In the genomic region with DNA sequence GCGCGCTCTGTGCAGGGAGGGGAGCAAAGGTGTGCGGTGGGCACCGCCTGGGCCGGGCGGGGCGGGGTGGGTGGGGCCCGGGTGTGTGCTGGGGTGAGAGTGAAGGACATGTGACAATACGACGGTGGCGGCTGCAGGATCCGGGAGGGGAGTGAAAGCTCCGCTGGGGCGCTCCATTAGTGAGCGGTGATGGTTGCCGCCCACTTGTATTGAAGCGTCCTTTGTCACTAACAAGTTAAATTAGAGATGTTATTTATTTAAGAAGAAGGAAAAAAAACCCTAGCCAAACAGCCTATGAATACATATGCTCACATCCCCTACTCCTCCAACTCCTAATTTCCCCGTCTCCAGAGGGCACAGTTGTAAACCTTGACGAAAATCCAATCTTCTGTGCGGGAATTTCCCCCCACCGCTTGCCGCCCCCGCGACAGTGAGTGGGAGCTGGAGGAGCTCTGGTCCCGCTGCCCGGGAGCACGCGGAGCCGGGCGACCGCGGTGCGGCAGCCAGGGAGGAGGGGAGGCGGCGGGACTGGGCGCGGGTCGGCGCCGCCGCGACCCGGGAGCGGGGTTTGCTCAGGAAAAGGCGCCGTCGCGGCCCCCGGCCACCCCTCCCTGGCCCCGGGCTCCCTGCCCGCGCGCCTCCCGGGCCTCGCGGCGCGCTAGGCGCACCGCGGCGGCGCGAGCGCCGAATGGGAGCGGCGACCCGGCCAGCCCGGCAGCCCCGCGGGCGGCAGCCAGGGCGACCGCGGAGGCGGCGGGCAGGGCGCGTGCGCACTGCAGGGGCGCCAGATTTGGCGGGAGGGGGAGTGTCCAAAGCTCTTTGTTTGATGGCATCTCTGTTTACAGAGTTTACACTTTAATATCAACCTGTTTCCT, we compare ENCODE assay signal across 8 cellular contexts. TPM values are rescaled to one million over a fixed set of nuclear protein-coding genes. Genes with fewer than 3 reads are reported as not detected.
A peak's percentile ranks its signal among the peaks of the same experiment; 100 is the strongest.
DNase-seq lines count a peak whose midpoint lies in the region; ATAC-seq, FAIRE-seq and TF ChIP-seq lines count a peak whose summit lies in the region.

TSS of gene MYB (plus strand) at position 851 of the 875 bp plus-strand sequence. CDS start 206 bp downstream, outside the sequence.

- intact Hi-C loops in left ventricle myocardium inferior (cut with micrococcal nuclease) (no loop called here), sciatic nerve (cut with DNase I) (no loop called here)

- H3K36me3 ChIP-seq in left ventricle myocardium inferior = no peaks in the 10 kb centered on the region

- peak; percentile 85 for TF ChIP-seq POLR2A in GM12892 (IDR thresholded peaks at IDR 0.05; ENCODE audit: low read depth, low read length)

- peaks cover 35% of the 10 kb centered on the region for H3K4me1 ChIP-seq in left ventricle myocardium inferior

- ATAC-seq in HG02763 (IDR thresholded peaks at IDR 0.05; ENCODE audit: unreplicated experiment) (peak; percentile 37), sciatic nerve (peak; percentile 66)

- H3K4me3 ChIP-seq in left ventricle myocardium inferior = peak within 1 kb of the TSS; percentile 72

- peaks cover 43% of the 10 kb centered on the region for H3K27me3 ChIP-seq in left ventricle myocardium inferior (ENCODE audit: low read depth)

- DNase-seq in GM12892 (ENCODE audit: insufficient read length) = peak; percentile 55
- DNase-seq in NCI-H128 (lab: John Stamatoyannopoulos, UW; ENCODE audit: unreplicated experiment) = peak; percentile 37
- DNase-seq in SKM-1 treated with dmso at 0.1 percent for 144 hours (lab: John Stamatoyannopoulos, UW; ENCODE audit: unreplicated experiment) = peak; percentile 83
- DNase-seq in activated naive CD4-positive, alpha-beta T cell treated with anti-CD3 and anti-CD28 coated beads, Interleukin-2, amount 50 U/mL, for 16 hours = peak; percentile 77
- peak; percentile 34 for DNase-seq in left ventricle myocardium inferior
- peak; percentile 65 for DNase-seq in sciatic nerve (ENCODE audit: low spot score)
- no peak for DNase-seq in foreskin melanocyte

- H3K9me3 ChIP-seq in left ventricle myocardium inferior (replicated peaks) = peaks cover 4% of the 10 kb centered on the region

- peak; percentile 91 for FAIRE-seq in GM12892 (lab: Jason Lieb, UNC)

- no peak within 1 kb of the TSS for H3K27ac ChIP-seq in left ventricle myocardium inferior (replicated peaks)

- peak; percentile 34 for TF ChIP-seq CTCF in left ventricle myocardium inferior (IDR thresholded peaks at IDR 0.05; ENCODE audit: borderline replicate concordance)

RNA-seq across cellular contexts. Expression of gene MYB, which starts in this region (rescaled TPM):
- 34.5 TPM for polyA plus RNA-seq in GM12892 (2012; ENCODE audit: missing spikeins)
- total RNA-seq in left ventricle myocardium inferior (0.08 TPM), sciatic nerve (0.22 TPM)

Comparison
In these comparisons a context has a peak if more than half of its experiments do, and no peak if none do; other contexts are left out.
1. Peak in DNase-seq and H3K4me3 ChIP-seq in left ventricle myocardium inferior; RNA of the gene not detected or under 1 TPM.
2. Peak in DNase-seq and ATAC-seq in sciatic nerve; RNA of the gene not detected or under 1 TPM.